In genomic region chr15:45200001-45200798, GRCh38 we compare ENCODE assay signal across 1 cellular context.
TF ChIP-seq lines count a peak whose summit lies in the region.

No MANE protein-coding gene starts in this region.

TF ChIP-seq in HepG2, 621 proteins besides CTCF, POLR2A, EP300 and RAD21 (continued from another document and continues in another):
- TF ChIP-seq ATF3 (CRISPR knock-in tag; IDR thresholded peaks at IDR 0.05) (no peak), ZNF773 (CRISPR knock-in tag; IDR thresholded peaks at IDR 0.05; ENCODE audit: borderline replicate concordance) (peak; percentile 81; the same call in 1 of the 2 replicates), AKNA (CRISPR knock-in tag; IDR thresholded peaks at IDR 0.05; ENCODE audit: borderline replicate concordance) (no peak), NFYC (CRISPR knock-in tag; IDR thresholded peaks at IDR 0.05) (no peak), GZF1 (CRISPR knock-in tag; IDR thresholded peaks at IDR 0.05) (no peak), HOMEZ (CRISPR knock-in tag; IDR thresholded peaks at IDR 0.05; ENCODE audit: low read depth) (no peak), SMARCE1 (IDR thresholded peaks at IDR 0.05; ENCODE audit: borderline replicate concordance) (no peak), KMT2A (CRISPR knock-in tag; IDR thresholded peaks at IDR 0.05) (no peak; the same call in 1 of the 2 replicates), ZEB1 (IDR thresholded peaks at IDR 0.05; ENCODE audit: insufficient replicate concordance, low read depth) (peak; percentile 58), ZNF557 (CRISPR knock-in tag; IDR thresholded peaks at IDR 0.05) (peak; percentile 83; the same call in 1 of the 2 replicates), GTF2F1 (IDR thresholded peaks at IDR 0.05; ENCODE audit: low read length) (no peak), ZNF672 (CRISPR knock-in tag; IDR thresholded peaks at IDR 0.05) (peak; percentile 22; the same call in 1 of the 2 replicates), ZC3H13 (CRISPR knock-in tag; IDR thresholded peaks at IDR 0.05) (peak; percentile 66; the same call in 1 of the 2 replicates), NFATC3 (CRISPR knock-in tag; IDR thresholded peaks at IDR 0.05) (no peak), ZMAT5 (CRISPR knock-in tag; IDR thresholded peaks at IDR 0.05; ENCODE audit: borderline replicate concordance, low read depth) (no peak), ZNF280D (CRISPR knock-in tag; IDR thresholded peaks at IDR 0.05) (no peak), MXD3 (CRISPR knock-in tag; IDR thresholded peaks at IDR 0.05) (no peak), ZNF207 (IDR thresholded peaks at IDR 0.05; ENCODE audit: borderline replicate concordance) (no peak), ZNF263 (CRISPR knock-in tag; IDR thresholded peaks at IDR 0.05) (no peak), ZNF563 (CRISPR knock-in tag; IDR thresholded peaks at IDR 0.05) (no peak; the same call in 1 of the 2 replicates), ETS1 (CRISPR knock-in tag; IDR thresholded peaks at IDR 0.05) (no peak), ZNF383 (CRISPR knock-in tag; IDR thresholded peaks at IDR 0.05; ENCODE audit: borderline replicate concordance) (peak; percentile 91; the same call in 1 of the 2 replicates), ELK4 (CRISPR knock-in tag; IDR thresholded peaks at IDR 0.05; ENCODE audit: borderline replicate concordance) (no peak), PBX2 (CRISPR knock-in tag; IDR thresholded peaks at IDR 0.05) (no peak), CCDC6 (CRISPR knock-in tag; IDR thresholded peaks at IDR 0.05) (0 out of 2 replicates have a peak, but pooled peaks have one; percentile 23), MEIS2 (CRISPR knock-in tag; IDR thresholded peaks at IDR 0.05) (no peak), HNRNPK (IDR thresholded peaks at IDR 0.05; ENCODE audit: low read depth, low read length, poor library complexity, severe bottlenecking) (no peak), MNT (IDR thresholded peaks at IDR 0.05) (no peak), SUZ12 (IDR thresholded peaks at IDR 0.05; ENCODE audit: low read depth, low read length) (no peak), CENPX (CRISPR knock-in tag; IDR thresholded peaks at IDR 0.05) (no peak)
